1 cellular context compared by ENCODE assay signal in the genomic region with DNA sequence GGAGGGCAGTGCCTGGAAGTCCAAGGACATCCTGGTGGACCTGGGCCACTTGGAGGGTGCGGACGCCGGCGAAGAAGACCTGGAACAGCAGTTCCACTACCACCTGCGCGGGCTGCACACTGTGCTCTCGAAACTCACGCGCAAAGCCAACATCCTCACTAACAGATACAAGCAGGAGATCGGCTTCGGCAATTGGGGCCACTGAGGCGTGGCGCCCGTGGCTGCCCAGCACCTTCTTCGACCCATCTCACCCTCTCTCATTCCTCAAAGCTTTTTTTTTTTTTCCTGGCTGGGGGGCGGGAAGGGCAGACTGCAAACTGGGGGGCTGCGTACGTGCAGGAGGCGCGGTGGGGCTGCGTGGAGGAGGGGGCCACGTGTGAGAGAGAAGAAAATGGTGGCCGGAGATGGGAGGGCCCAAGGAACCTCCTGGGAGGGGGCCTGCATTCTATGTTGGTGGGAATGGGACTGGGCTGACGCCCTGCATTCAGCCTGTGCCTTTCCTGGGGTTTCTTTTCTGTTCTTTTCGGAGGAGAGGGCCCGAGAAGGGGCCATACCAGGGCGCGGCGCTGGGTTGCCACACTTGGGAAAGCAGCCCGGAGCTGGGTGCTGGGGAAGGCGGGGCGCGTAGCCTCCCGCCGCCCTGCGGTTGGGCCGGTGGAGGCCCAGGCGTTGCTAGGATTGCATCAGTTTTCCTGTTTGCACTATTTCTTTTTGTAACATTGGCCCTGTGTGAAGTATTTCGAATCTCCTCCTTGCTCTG.
TF ChIP-seq lines count a peak whose summit lies in the region.

No MANE protein-coding gene starts in this region.

TF ChIP-seq in HepG2, 621 proteins besides CTCF, POLR2A, EP300 and RAD21 (continued from another document and continues in another):
- TF ChIP-seq, protein P1, sequence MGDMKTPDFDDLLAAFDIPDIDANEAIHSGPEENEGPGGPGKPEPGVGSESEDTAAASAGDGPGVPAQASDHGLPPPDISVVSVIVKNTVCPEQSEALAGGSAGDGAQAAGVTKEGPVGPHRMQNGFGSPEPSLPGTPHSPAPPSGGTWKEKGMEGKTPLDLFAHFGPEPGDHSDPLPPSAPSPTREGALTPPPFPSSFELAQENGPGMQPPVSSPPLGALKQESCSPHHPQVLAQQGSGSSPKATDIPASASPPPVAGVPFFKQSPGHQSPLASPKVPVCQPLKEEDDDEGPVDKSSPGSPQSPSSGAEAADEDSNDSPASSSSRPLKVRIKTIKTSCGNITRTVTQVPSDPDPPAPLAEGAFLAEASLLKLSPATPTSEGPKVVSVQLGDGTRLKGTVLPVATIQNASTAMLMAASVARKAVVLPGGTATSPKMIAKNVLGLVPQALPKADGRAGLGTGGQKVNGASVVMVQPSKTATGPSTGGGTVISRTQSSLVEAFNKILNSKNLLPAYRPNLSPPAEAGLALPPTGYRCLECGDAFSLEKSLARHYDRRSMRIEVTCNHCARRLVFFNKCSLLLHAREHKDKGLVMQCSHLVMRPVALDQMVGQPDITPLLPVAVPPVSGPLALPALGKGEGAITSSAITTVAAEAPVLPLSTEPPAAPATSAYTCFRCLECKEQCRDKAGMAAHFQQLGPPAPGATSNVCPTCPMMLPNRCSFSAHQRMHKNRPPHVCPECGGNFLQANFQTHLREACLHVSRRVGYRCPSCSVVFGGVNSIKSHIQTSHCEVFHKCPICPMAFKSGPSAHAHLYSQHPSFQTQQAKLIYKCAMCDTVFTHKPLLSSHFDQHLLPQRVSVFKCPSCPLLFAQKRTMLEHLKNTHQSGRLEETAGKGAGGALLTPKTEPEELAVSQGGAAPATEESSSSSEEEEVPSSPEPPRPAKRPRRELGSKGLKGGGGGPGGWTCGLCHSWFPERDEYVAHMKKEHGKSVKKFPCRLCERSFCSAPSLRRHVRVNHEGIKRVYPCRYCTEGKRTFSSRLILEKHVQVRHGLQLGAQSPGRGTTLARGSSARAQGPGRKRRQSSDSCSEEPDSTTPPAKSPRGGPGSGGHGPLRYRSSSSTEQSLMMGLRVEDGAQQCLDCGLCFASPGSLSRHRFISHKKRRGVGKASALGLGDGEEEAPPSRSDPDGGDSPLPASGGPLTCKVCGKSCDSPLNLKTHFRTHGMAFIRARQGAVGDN (CRISPR knock-in tag; IDR thresholded peaks at IDR 0.05) = peak; percentile 44; the same call in 1 of the 2 replicates
- TF ChIP-seq ISL2 (CRISPR knock-in tag; IDR thresholded peaks at IDR 0.05) = no peak
- peak; percentile 42 for TF ChIP-seq RBFOX2 (IDR thresholded peaks at IDR 0.05; ENCODE audit: low read depth, low read length)
- 0 out of 2 replicates have a peak, but pooled peaks have one; percentile 13 for TF ChIP-seq HNRNPL (IDR thresholded peaks at IDR 0.05; ENCODE audit: low read depth, low read length)
- TF ChIP-seq, protein P2, sequence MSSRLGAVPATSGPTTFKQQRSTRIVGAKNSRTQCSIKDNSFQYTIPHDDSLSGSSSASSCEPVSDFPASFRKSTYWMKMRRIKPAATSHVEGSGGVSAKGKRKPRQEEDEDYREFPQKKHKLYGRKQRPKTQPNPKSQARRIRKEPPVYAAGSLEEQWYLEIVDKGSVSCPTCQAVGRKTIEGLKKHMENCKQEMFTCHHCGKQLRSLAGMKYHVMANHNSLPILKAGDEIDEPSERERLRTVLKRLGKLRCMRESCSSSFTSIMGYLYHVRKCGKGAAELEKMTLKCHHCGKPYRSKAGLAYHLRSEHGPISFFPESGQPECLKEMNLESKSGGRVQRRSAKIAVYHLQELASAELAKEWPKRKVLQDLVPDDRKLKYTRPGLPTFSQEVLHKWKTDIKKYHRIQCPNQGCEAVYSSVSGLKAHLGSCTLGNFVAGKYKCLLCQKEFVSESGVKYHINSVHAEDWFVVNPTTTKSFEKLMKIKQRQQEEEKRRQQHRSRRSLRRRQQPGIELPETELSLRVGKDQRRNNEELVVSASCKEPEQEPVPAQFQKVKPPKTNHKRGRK (CRISPR knock-in tag; IDR thresholded peaks at IDR 0.05) = no peak
- peak; percentile 31; the same call in 1 of the 2 replicates for TF ChIP-seq NCOR1 (IDR thresholded peaks at IDR 0.05; ENCODE audit: borderline replicate concordance, low read length)
- TF ChIP-seq ZNF224 (CRISPR knock-in tag; IDR thresholded peaks at IDR 0.05) = no peak
- TF ChIP-seq ZNF451 (CRISPR knock-in tag; IDR thresholded peaks at IDR 0.05) = no peak
- TF ChIP-seq STAG1 (CRISPR knock-in tag; IDR thresholded peaks at IDR 0.05) = peak; percentile 15; the same call in 1 of the 2 replicates
- TF ChIP-seq MED1 (CRISPR knock-in tag; IDR thresholded peaks at IDR 0.05) = 0 out of 2 replicates have a peak, but pooled peaks have one; percentile 17
- no peak for TF ChIP-seq ZNF776 (CRISPR knock-in tag; IDR thresholded peaks at IDR 0.05)
- no peak for TF ChIP-seq ZBTB38 (CRISPR knock-in tag; IDR thresholded peaks at IDR 0.05)
- TF ChIP-seq FOXA1 (IDR thresholded peaks at IDR 0.05) = no peak
- TF ChIP-seq FOXA1 (CRISPR knock-in tag; IDR thresholded peaks at IDR 0.05) = 0 out of 2 replicates have a peak, but pooled peaks have one; percentile 11
- TF ChIP-seq, protein P3, sequence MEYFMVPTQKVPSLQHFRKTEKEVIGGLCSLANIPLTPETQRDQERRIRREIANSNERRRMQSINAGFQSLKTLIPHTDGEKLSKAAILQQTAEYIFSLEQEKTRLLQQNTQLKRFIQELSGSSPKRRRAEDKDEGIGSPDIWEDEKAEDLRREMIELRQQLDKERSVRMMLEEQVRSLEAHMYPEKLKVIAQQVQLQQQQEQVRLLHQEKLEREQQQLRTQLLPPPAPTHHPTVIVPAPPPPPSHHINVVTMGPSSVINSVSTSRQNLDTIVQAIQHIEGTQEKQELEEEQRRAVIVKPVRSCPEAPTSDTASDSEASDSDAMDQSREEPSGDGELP (IDR thresholded peaks at IDR 0.05; ENCODE audit: borderline replicate concordance, low read depth) = no peak
- 0 out of 2 replicates have a peak, but pooled peaks have one; percentile 14 for TF ChIP-seq ZC3H13 (CRISPR knock-in tag; IDR thresholded peaks at IDR 0.05)
- no peak for TF ChIP-seq ZNF543 (CRISPR knock-in tag; IDR thresholded peaks at IDR 0.05)
- no peak for TF ChIP-seq HDAC6 (IDR thresholded peaks at IDR 0.05; ENCODE audit: low read depth, low read length)
- no peak for TF ChIP-seq ZNF816 (CRISPR knock-in tag; IDR thresholded peaks at IDR 0.05; ENCODE audit: borderline replicate concordance)
- TF ChIP-seq KLF6 (CRISPR knock-in tag; IDR thresholded peaks at IDR 0.05) = 0 out of 2 replicates have a peak, but pooled peaks have one; percentile 27
- no peak for TF ChIP-seq ELF3 (CRISPR knock-in tag; IDR thresholded peaks at IDR 0.05)
- TF ChIP-seq CEBPG (CRISPR knock-in tag; IDR thresholded peaks at IDR 0.05) = peak; percentile 86
- TF ChIP-seq ZNF136 (CRISPR knock-in tag; IDR thresholded peaks at IDR 0.05; ENCODE audit: low read depth) = no peak
- no peak for TF ChIP-seq ZMYM4 (CRISPR knock-in tag; IDR thresholded peaks at IDR 0.05)
- TF ChIP-seq PITX1 (CRISPR knock-in tag; IDR thresholded peaks at IDR 0.05) = no peak
- TF ChIP-seq, protein P4, sequence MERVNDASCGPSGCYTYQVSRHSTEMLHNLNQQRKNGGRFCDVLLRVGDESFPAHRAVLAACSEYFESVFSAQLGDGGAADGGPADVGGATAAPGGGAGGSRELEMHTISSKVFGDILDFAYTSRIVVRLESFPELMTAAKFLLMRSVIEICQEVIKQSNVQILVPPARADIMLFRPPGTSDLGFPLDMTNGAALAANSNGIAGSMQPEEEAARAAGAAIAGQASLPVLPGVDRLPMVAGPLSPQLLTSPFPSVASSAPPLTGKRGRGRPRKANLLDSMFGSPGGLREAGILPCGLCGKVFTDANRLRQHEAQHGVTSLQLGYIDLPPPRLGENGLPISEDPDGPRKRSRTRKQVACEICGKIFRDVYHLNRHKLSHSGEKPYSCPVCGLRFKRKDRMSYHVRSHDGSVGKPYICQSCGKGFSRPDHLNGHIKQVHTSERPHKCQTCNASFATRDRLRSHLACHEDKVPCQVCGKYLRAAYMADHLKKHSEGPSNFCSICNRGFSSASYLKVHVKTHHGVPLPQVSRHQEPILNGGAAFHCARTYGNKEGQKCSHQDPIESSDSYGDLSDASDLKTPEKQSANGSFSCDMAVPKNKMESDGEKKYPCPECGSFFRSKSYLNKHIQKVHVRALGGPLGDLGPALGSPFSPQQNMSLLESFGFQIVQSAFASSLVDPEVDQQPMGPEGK (CRISPR knock-in tag; IDR thresholded peaks at IDR 0.05) = 0 out of 2 replicates have a peak, but pooled peaks have one; percentile 51
- TF ChIP-seq MAX (IDR thresholded peaks at IDR 0.05) = 0 out of 2 replicates have a peak, but pooled peaks have one; percentile 7
- no peak for TF ChIP-seq KDM4B (CRISPR knock-in tag; IDR thresholded peaks at IDR 0.05)
- 0 out of 2 replicates have a peak, but pooled peaks have one; percentile 19 for TF ChIP-seq GABPB1 (CRISPR knock-in tag; IDR thresholded peaks at IDR 0.05)
- no peak for TF ChIP-seq ZBTB20 (CRISPR knock-in tag; IDR thresholded peaks at IDR 0.05; ENCODE audit: borderline replicate concordance, low read depth)
- peak; percentile 39 for TF ChIP-seq SAP130 (CRISPR knock-in tag; IDR thresholded peaks at IDR 0.05; ENCODE audit: low read depth)
- TF ChIP-seq MZF1 (CRISPR knock-in tag; IDR thresholded peaks at IDR 0.05; ENCODE audit: borderline replicate concordance) = no peak
- no peak for TF ChIP-seq ZBTB43 (CRISPR knock-in tag; conservative IDR thresholded peaks at IDR 0.05)
- TF ChIP-seq ARNT2 (CRISPR knock-in tag; IDR thresholded peaks at IDR 0.05; ENCODE audit: low read depth) = no peak
- TF ChIP-seq ZNF781 (CRISPR knock-in tag; IDR thresholded peaks at IDR 0.05; ENCODE audit: borderline replicate concordance, not compliant biosample characterization) = no peak
- no peak for TF ChIP-seq ZNF577 (CRISPR knock-in tag; IDR thresholded peaks at IDR 0.05; ENCODE audit: borderline replicate concordance, low read depth)
- no peak for TF ChIP-seq SCMH1 (CRISPR knock-in tag; IDR thresholded peaks at IDR 0.05; ENCODE audit: borderline replicate concordance)
- no peak for TF ChIP-seq POGZ (CRISPR knock-in tag; IDR thresholded peaks at IDR 0.05)
- TF ChIP-seq ZNF350 (CRISPR knock-in tag; IDR thresholded peaks at IDR 0.05; ENCODE audit: borderline replicate concordance, low read depth) = 0 out of 2 replicates have a peak, but pooled peaks have one; percentile 21
- no peak for TF ChIP-seq AGO1 (IDR thresholded peaks at IDR 0.05; ENCODE audit: low read depth, low read length, poor library complexity, severe bottlenecking)
- 0 out of 2 replicates have a peak, but pooled peaks have one; percentile 10 for TF ChIP-seq SP5 (CRISPR knock-in tag; IDR thresholded peaks at IDR 0.05; ENCODE audit: borderline replicate concordance, low read depth)
- TF ChIP-seq, protein P5, sequence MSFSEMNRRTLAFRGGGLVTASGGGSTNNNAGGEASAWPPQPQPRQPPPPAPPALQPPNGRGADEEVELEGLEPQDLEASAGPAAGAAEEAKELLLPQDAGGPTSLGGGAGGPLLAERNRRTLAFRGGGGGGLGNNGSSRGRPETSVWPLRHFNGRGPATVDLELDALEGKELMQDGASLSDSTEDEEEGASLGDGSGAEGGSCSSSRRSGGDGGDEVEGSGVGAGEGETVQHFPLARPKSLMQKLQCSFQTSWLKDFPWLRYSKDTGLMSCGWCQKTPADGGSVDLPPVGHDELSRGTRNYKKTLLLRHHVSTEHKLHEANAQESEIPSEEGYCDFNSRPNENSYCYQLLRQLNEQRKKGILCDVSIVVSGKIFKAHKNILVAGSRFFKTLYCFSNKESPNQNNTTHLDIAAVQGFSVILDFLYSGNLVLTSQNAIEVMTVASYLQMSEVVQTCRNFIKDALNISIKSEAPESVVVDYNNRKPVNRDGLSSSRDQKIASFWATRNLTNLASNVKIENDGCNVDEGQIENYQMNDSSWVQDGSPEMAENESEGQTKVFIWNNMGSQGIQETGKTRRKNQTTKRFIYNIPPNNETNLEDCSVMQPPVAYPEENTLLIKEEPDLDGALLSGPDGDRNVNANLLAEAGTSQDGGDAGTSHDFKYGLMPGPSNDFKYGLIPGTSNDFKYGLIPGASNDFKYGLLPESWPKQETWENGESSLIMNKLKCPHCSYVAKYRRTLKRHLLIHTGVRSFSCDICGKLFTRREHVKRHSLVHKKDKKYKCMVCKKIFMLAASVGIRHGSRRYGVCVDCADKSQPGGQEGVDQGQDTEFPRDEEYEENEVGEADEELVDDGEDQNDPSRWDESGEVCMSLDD (CRISPR knock-in tag; IDR thresholded peaks at IDR 0.05; ENCODE audit: borderline replicate concordance) = no peak
- no peak for TF ChIP-seq BORCS8-MEF2B (CRISPR knock-in tag; IDR thresholded peaks at IDR 0.05)
- TF ChIP-seq DMAP1 (CRISPR knock-in tag; IDR thresholded peaks at IDR 0.05) = no peak
- no peak for TF ChIP-seq ZNF598 (CRISPR knock-in tag; IDR thresholded peaks at IDR 0.05; ENCODE audit: borderline replicate concordance)
- TF ChIP-seq RBM39 (IDR thresholded peaks at IDR 0.05; ENCODE audit: low read depth, low read length, poor library complexity, severe bottlenecking) = peak; percentile 32
- 0 out of 2 replicates have a peak, but pooled peaks have one; percentile 42 for TF ChIP-seq POLR2G (IDR thresholded peaks at IDR 0.05; ENCODE audit: low read depth, low read length)
- TF ChIP-seq ZFX (CRISPR knock-in tag; IDR thresholded peaks at IDR 0.05; ENCODE audit: low read depth) = peak; percentile 41
- TF ChIP-seq ATF4 (CRISPR knock-in tag; IDR thresholded peaks at IDR 0.05) = peak; percentile 80 to 94; a peak in 3 of 4 replicates
- no peak for TF ChIP-seq ZNF614 (CRISPR knock-in tag; IDR thresholded peaks at IDR 0.05; ENCODE audit: borderline replicate concordance)
- peak; percentile 8 for TF ChIP-seq HNRNPLL (IDR thresholded peaks at IDR 0.05; ENCODE audit: low read depth, low read length, poor library complexity, severe bottlenecking)
